Comparison of ENCODE assay signal across 9 cellular contexts in the genomic region with DNA sequence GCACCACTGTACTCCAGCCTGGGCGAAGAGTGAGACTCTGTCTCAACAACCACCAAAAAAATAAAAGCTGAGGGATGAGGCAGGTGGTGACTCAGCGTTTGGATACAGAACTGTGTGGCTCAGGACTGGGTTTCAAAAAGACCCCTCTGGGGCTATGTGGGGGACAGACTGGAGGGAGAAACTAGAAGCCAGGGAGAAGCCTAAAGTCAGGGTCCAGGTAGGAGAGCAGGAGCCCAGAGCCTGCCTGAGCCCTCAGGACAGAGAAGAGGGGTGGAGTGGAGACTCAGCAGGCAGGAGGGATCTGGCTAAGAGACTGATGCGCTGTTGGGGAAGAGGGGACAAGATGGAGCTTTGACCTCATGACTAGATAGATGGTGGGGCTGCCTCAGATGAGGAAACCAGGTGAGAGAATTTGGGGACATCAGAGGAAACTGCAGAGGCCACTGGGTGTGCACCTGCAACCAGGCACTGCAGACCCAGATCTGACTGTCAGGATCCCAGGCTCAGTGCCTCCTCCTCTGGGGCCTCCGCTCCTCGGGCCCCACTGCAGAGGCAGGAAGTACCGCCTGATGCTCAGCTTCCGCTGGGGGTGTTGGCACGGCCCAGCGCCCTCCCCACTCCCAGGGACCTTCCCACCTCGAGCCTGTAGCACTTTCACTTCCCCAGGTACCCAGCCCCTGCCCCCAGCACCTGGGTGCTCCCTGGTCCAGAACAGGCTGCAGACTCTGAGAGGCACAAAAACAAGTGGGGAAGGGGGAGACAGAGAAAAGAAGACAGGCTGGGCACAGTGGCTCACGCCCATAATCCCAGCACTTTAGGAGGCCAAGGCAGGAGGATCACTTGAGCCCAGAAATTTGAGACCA. TPM values are rescaled to one million over a fixed set of nuclear protein-coding genes. Genes with fewer than 3 reads are reported as not detected.
DNase-seq lines count a peak whose midpoint lies in the region; ATAC-seq lines count a peak whose summit lies in the region.
"Had no signal": no experiment of that assay in that cellular context is flagged by ENCODE, and none has a peak within 500 bp of the region (broad histone marks: within the 10 kb centered on the region; RNA-seq: fewer than 3 reads in every experiment).

No MANE protein-coding gene starts in this region.

- peak; percentile 83 for DNase-seq in activated CD4-positive, alpha-beta T cell treated with anti-CD3 and anti-CD28 coated beads for 36 hours
- DNase-seq in effector memory CD4-positive, alpha-beta T cell, result peak; percentile 41 to 59 (median 54)
- DNase-seq in stimulated activated CD8-positive, alpha-beta memory T cell treated with anti-CD3 and anti-CD28 coated beads, Interleukin-12 subunit alpha, Interleukin-12 subunit beta, amount 100 ng/mL, for 1 hour (ENCODE audit: low read depth), result peak; percentile 45
- no peak for DNase-seq in DMS153 treated with DMSO at 0.1 percent for 48 hours (lab: John Stamatoyannopoulos, UW; ENCODE audit: unreplicated experiment)
- DNase-seq in AML-193 (lab: John Stamatoyannopoulos, UW), result no peak

- H3K4me3 Mint-ChIP-seq in activated CD4-positive, alpha-beta T cell treated with anti-CD3 and anti-CD28 coated beads for 36 hours, result peak overlapping the region; percentile 70

- H3K9me3 Mint-ChIP-seq in activated CD4-positive, alpha-beta T cell treated with anti-CD3 and anti-CD28 coated beads for 36 hours (ENCODE audit: low read depth), result no peaks in the 10 kb centered on the region

- H3K4me3 ChIP-seq in effector memory CD4-positive, alpha-beta T cell (ENCODE audit: insufficient read depth, low read depth, low read length, poor library complexity, severe bottlenecking), result peak overlapping the region; percentile 39

- peaks cover 82% of the 10 kb centered on the region for H3K4me1 Mint-ChIP-seq in activated CD4-positive, alpha-beta T cell treated with anti-CD3 and anti-CD28 coated beads for 36 hours

- peak; percentile 53 for ATAC-seq in GM18502 (IDR thresholded peaks at IDR 0.05; ENCODE audit: poor library complexity, unreplicated experiment)
- ATAC-seq in HG03064 (IDR thresholded peaks at IDR 0.05; ENCODE audit: low read depth, unreplicated experiment), result peak; percentile 38
- peak; percentile 67 for ATAC-seq in activated CD4-positive, alpha-beta T cell treated with anti-CD3 and anti-CD28 coated beads for 36 hours
- no peak for ATAC-seq in HG02571 (IDR thresholded peaks at IDR 0.05; ENCODE audit: unreplicated experiment)

- H3K4me1 ChIP-seq in effector memory CD4-positive, alpha-beta T cell (ENCODE audit: control insufficient read depth, insufficient read depth, low read length, poor library complexity, severe bottlenecking), result peaks cover 43% of the 10 kb centered on the region

- POLR2A ChIA-PET in activated CD4-positive, alpha-beta T cell treated with anti-CD3 and anti-CD28 coated beads for 36 hours (lab: Charles Lee), result no interaction called here

- H3K27me3 Mint-ChIP-seq in activated CD4-positive, alpha-beta T cell treated with anti-CD3 and anti-CD28 coated beads for 36 hours, result no peaks in the 10 kb centered on the region

- H3K36me3 Mint-ChIP-seq in activated CD4-positive, alpha-beta T cell treated with anti-CD3 and anti-CD28 coated beads for 36 hours (ENCODE audit: low read depth), result peaks cover 28% of the 10 kb centered on the region

- H3K27me3 ChIP-seq in effector memory CD4-positive, alpha-beta T cell (replicated peaks; ENCODE audit: control insufficient read depth, insufficient read depth, low read length, poor library complexity, severe bottlenecking), result no peaks in the 10 kb centered on the region

- H3K27ac Mint-ChIP-seq in activated CD4-positive, alpha-beta T cell treated with anti-CD3 and anti-CD28 coated beads for 36 hours, result peak overlapping the region; percentile 96

- peaks cover 15% of the 10 kb centered on the region for H3K36me3 ChIP-seq in effector memory CD4-positive, alpha-beta T cell (ENCODE audit: control insufficient read depth, insufficient read depth, low read length)

- CTCF ChIA-PET in activated CD4-positive, alpha-beta T cell treated with anti-CD3 and anti-CD28 coated beads for 36 hours (lab: Charles Lee), result interaction anchor here (0.7 to 1.0 kb wide), 3 partner anchors 9 to 33 kb away, joined by 3 to 4 read pairs (median 3); no protein-coding TSS in a partner anchor

- peak overlapping the region; percentile 75 for H3K27ac ChIP-seq in effector memory CD4-positive, alpha-beta T cell (ENCODE audit: insufficient read depth, low read length, poor library complexity, severe bottlenecking)

- intact Hi-C loops in activated CD4-positive, alpha-beta T cell treated with anti-CD3 and anti-CD28 coated beads for 36 hours (cut with DNase I, micrococcal nuclease), result loop anchor here (2.0 to 10.0 kb wide), 4 partner anchors 29 to 621 kb away; partner anchors contain the start of genes DKKL1 (in 2 of the 2), TEAD2 (in 2 of the 2), PPP1R15A (in 1 of the 2) and PRR12 (in 1 of the 2)

- H3K9me3 ChIP-seq in effector memory CD4-positive, alpha-beta T cell (ENCODE audit: control insufficient read depth, low read length), result no peaks in the 10 kb centered on the region

RNA-seq across cellular contexts. Expression of gene CD37, which starts 1.5 kb away (rescaled TPM):
- total RNA-seq in activated CD4-positive, alpha-beta T cell treated with anti-CD3 and anti-CD28 coated beads for 36 hours, result 100 to 1,000 TPM; 152 to 191 TPM
- total RNA-seq: fibroblast of lung had no signal

RNA-seq across cellular contexts. Expression of gene SLC6A16, which starts 8.7 kb away (rescaled TPM):
- total RNA-seq in activated CD4-positive, alpha-beta T cell treated with anti-CD3 and anti-CD28 coated beads for 36 hours, result 1 to 10 TPM in 1 of 2 experiments, under 1 TPM in 1; 0.42 to 1.3 TPM

RNA-seq across cellular contexts. Expression of gene TEAD2, which starts 28.6 kb away (rescaled TPM):
- total RNA-seq in activated CD4-positive, alpha-beta T cell treated with anti-CD3 and anti-CD28 coated beads for 36 hours, result not detected

RNA-seq across cellular contexts. Expression of gene DKKL1, which starts 30.0 kb away (rescaled TPM):
- total RNA-seq in activated CD4-positive, alpha-beta T cell treated with anti-CD3 and anti-CD28 coated beads for 36 hours, result not detected
- total RNA-seq: fibroblast of lung had no signal

RNA-seq across cellular contexts. Expression of gene KASH5, which starts 54.4 kb away (rescaled TPM):
- 1 to 10 TPM in 1 of 2 experiments, under 1 TPM in 1; 0.96 to 1.2 TPM for total RNA-seq in activated CD4-positive, alpha-beta T cell treated with anti-CD3 and anti-CD28 coated beads for 36 hours
- total RNA-seq: fibroblast of lung had no signal

Comparison
In these comparisons a context has a peak if more than half of its experiments do, and no peak if none do; other contexts are left out.
1. DNase-seq: peak in activated CD4-positive, alpha-beta T cell treated with anti-CD3 and anti-CD28 coated beads for 36 hours (single experiment), effector memory CD4-positive, alpha-beta T cell (3 of 3) and stimulated activated CD8-positive, alpha-beta memory T cell treated with anti-CD3 and anti-CD28 coated beads, Interleukin-12 subunit alpha, Interleukin-12 subunit beta, amount 100 ng/mL, for 1 hour (single experiment); none in DMS153 treated with DMSO at 0.1 percent for 48 hours (single experiment) and AML-193 (0 of 2).